In the genomic region with DNA sequence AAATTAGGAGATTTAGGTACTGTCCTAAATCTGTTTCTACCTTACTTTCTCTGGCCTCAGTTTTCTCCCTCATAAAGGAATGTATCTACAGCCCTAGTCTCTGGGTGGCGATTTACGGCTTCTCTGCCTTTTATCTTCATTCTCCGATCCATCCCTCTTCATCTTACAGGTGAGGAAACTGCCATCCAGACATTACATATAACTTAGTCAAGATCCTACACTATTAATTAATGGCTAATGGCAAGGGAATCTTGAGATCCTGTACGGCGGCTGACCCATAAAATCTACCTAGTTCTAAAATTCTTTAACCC, we compare ENCODE assay signal across 8 cellular contexts. TPM values are rescaled to one million over a fixed set of nuclear protein-coding genes. Genes with fewer than 3 reads are reported as not detected.
DNase-seq lines count a peak whose midpoint lies in the region; ATAC-seq and TF ChIP-seq lines count a peak whose summit lies in the region.

No MANE protein-coding gene starts in this region.

- H3K9me3 Mint-ChIP-seq in endodermal cell: no peaks in the 10 kb centered on the region

- ATAC-seq in GM18505 (IDR thresholded peaks at IDR 0.05; ENCODE audit: unreplicated experiment): no peak
- no peak for ATAC-seq in GM21786 (IDR thresholded peaks at IDR 0.05; ENCODE audit: unreplicated experiment)
- no peak for ATAC-seq in GM18858 (IDR thresholded peaks at IDR 0.05; ENCODE audit: unreplicated experiment)

- peak overlapping the region; percentile 100 for H3K4me3 ChIP-seq in GM12864 (ENCODE audit: low read depth, low read length)
- peak overlapping the region; percentile 99 for H3K4me3 ChIP-seq in MM.1S (ENCODE audit: low read length)
- H3K4me3 ChIP-seq in endodermal cell (ENCODE audit: low read length): peak overlapping the region; percentile 97
- H3K4me3 ChIP-seq in parathyroid adenoma (ENCODE audit: low read depth, low read length): peak overlapping the region; percentile 98

- H3K27ac Mint-ChIP-seq in endodermal cell: peak overlapping the region; percentile 96

- DNase-seq in GM12864 (ENCODE audit: low read depth) (no peak), MM.1S (no peak), endodermal cell (peak; percentile 45), GM13976 (ENCODE audit: low spot score) (no peak)

- H3K79me2 ChIP-seq in MM.1S (ENCODE audit: low read length) (peaks cover 41% of the 10 kb centered on the region), parathyroid adenoma (peaks cover 39% of the 10 kb centered on the region)

- H3K4me3 Mint-ChIP-seq in endodermal cell: peak overlapping the region; percentile 78

- peak overlapping the region; percentile 4; the same call in 1 of the 2 replicates for H3K27ac ChIP-seq in MM.1S (ENCODE audit: low read length)
- no peak overlapping the region for H3K27ac ChIP-seq in endodermal cell (ENCODE audit: low read depth, low read length)
- H3K27ac ChIP-seq in parathyroid adenoma: peak overlapping the region; percentile 58

- TF ChIP-seq POLR2A in GM18505 (IDR thresholded peaks at IDR 0.05; ENCODE audit: borderline replicate concordance, extremely low read depth, insufficient read depth, insufficient read length): no peak

- 83 to 94% methylated on average over 2 to 5 of the region's 5 CpGs for WGBS in endodermal cell (ENCODE audit: insufficient coverage in 1 of 2, insufficient read length in 1 of 2), 2 experiments

- in situ Hi-C loops in GM13976 (cut with MboI; ENCODE audit: low sequenced_read_pairs, unreplicated experiment): no loop called here

- TF ChIP-seq CTCF in GM12864 (IDR thresholded peaks at IDR 0.05; ENCODE audit: low read depth, low read length, missing control alignments) (no peak), MM.1S (IDR thresholded peaks at IDR 0.05; ENCODE audit: low read length) (no peak), endodermal cell (conservative IDR thresholded peaks at IDR 0.05) (no peak), parathyroid adenoma (IDR thresholded peaks at IDR 0.05) (no peak), GM13976 (IDR thresholded peaks at IDR 0.05; ENCODE audit: borderline replicate concordance, control extremely low read depth, extremely low read depth, insufficient read depth, missing control alignments) (no peak)

- peaks cover 2% of the 10 kb centered on the region for H3K4me1 Mint-ChIP-seq in endodermal cell

- H3K27me3 ChIP-seq in MM.1S (replicated peaks; ENCODE audit: insufficient read depth, low read length) (no peaks in the 10 kb centered on the region), endodermal cell (ENCODE audit: control insufficient read depth, insufficient read depth, low read length, poor library complexity, severe bottlenecking) (peaks cover 16% of the 10 kb centered on the region), parathyroid adenoma (ENCODE audit: control insufficient read depth, insufficient read depth, low read length) (no peaks in the 10 kb centered on the region)

- H2AFZ ChIP-seq in MM.1S (ENCODE audit: low read length) (peak overlapping the region; percentile 97), parathyroid adenoma (peak overlapping the region; percentile 91)

- peaks cover 10% of the 10 kb centered on the region for H3K36me3 Mint-ChIP-seq in endodermal cell (ENCODE audit: low read depth)

- H3K9ac ChIP-seq in MM.1S (ENCODE audit: low read length) (peak overlapping the region; percentile 97; the same call in 1 of the 2 replicates), endodermal cell (ENCODE audit: extremely low read depth, low read length, poor library complexity, severe bottlenecking) (peak overlapping the region; percentile 88), parathyroid adenoma (no peak overlapping the region)

- H3K36me3 ChIP-seq in MM.1S (replicated peaks; ENCODE audit: insufficient read depth, low read length): no peaks in the 10 kb centered on the region
- H3K36me3 ChIP-seq in endodermal cell (ENCODE audit: control insufficient read depth, insufficient read depth, low read length): peaks cover 14% of the 10 kb centered on the region
- H3K36me3 ChIP-seq in parathyroid adenoma (ENCODE audit: control insufficient read depth, insufficient read depth, low read length): no peaks in the 10 kb centered on the region

- H4K20me1 ChIP-seq in MM.1S (ENCODE audit: insufficient read depth, low read length): no peaks in the 10 kb centered on the region

- H3F3A ChIP-seq in MM.1S (ENCODE audit: insufficient read depth, low read length): no peaks in the 10 kb centered on the region

- H3K9me3 ChIP-seq in MM.1S (replicated peaks; ENCODE audit: insufficient read depth, low read length): no peaks in the 10 kb centered on the region
- H3K9me3 ChIP-seq in endodermal cell (ENCODE audit: control insufficient read depth, low read length): no peaks in the 10 kb centered on the region
- H3K9me3 ChIP-seq in parathyroid adenoma (ENCODE audit: control insufficient read depth, low read length): no peaks in the 10 kb centered on the region

- H3K4me2 ChIP-seq in MM.1S (ENCODE audit: low read depth, low read length) (peak overlapping the region; percentile 83), parathyroid adenoma (ENCODE audit: low read length) (peak overlapping the region; percentile 64)

- no peaks in the 10 kb centered on the region for H3K9me2 ChIP-seq in MM.1S (replicated peaks; ENCODE audit: insufficient read depth, low read length)

- H3K4me1 ChIP-seq in MM.1S (ENCODE audit: low read length) (peaks cover 12% of the 10 kb centered on the region), endodermal cell (ENCODE audit: control insufficient read depth, insufficient read depth, low read length) (no peaks in the 10 kb centered on the region), parathyroid adenoma (no peaks in the 10 kb centered on the region)

- H3K27me3 Mint-ChIP-seq in endodermal cell (ENCODE audit: insufficient read depth): peaks cover 14% of the 10 kb centered on the region

RNA-seq across cellular contexts. Expression of a gene that starts 0.4 kb away (rescaled TPM):
- 10 to 100 TPM; 24.9 to 25.8 TPM for total RNA-seq in endodermal cell
- polyA plus RNA-seq in endodermal cell (2013, experiment 1 of 2): 24.1 TPM
- polyA plus RNA-seq in endodermal cell (2013, experiment 2 of 2): 17.1 TPM

RNA-seq across cellular contexts. Expression of a gene that starts 12.6 kb away (rescaled TPM):
- total RNA-seq in endodermal cell: not detected
- not detected for polyA plus RNA-seq in endodermal cell (2013, experiment 1 of 2)
- not detected for polyA plus RNA-seq in endodermal cell (2013, experiment 2 of 2)
